Comparison of ENCODE assay signal across 9 cellular contexts in genomic region chr11:63491614-63492372, GRCh38. TPM values are rescaled to one million over a fixed set of nuclear protein-coding genes. Genes with fewer than 3 reads are reported as not detected.
DNase-seq lines count a peak whose midpoint lies in the region; ATAC-seq, FAIRE-seq and TF ChIP-seq lines count a peak whose summit lies in the region.
"Had no signal": no experiment of that assay in that cellular context is flagged by ENCODE, and none has a peak within 500 bp of the region (broad histone marks: within the 10 kb centered on the region; RNA-seq: fewer than 3 reads in every experiment).

No MANE protein-coding gene starts in this region.

- POLR2A ChIA-PET in activated CD4-positive, alpha-beta T cell treated with anti-CD3 and anti-CD28 coated beads for 36 hours (lab: Charles Lee) = interaction anchor here (0.6 kb wide), 1 partner anchor 147 kb away, joined by 4 read pairs; no protein-coding TSS in a partner anchor

- WGBS in suprapubic skin = 50% methylated on average over 11 of the region's 11 CpGs

- FAIRE-seq in GM12892 (lab: Jason Lieb, UNC) = no peak

- H3K9ac ChIP-seq in adipocyte (ENCODE audit: low read length) = peak overlapping the region; percentile 92

- H3K9me3 Mint-ChIP-seq in activated CD4-positive, alpha-beta T cell treated with anti-CD3 and anti-CD28 coated beads for 36 hours (ENCODE audit: low read depth) = no peaks in the 10 kb centered on the region

- intact Hi-C loops in activated CD4-positive, alpha-beta T cell treated with anti-CD3 and anti-CD28 coated beads for 36 hours (cut with DNase I, micrococcal nuclease) = no loop called here

- H3K27ac Mint-ChIP-seq in activated CD4-positive, alpha-beta T cell treated with anti-CD3 and anti-CD28 coated beads for 36 hours = no peak overlapping the region

- H3K4me3 ChIP-seq in adipocyte (ENCODE audit: low read length) (peak overlapping the region; percentile 85), suprapubic skin (peak overlapping the region; percentile 59)

- peaks cover 22% of the 10 kb centered on the region for H3K27me3 Mint-ChIP-seq in activated CD4-positive, alpha-beta T cell treated with anti-CD3 and anti-CD28 coated beads for 36 hours

- no peaks in the 10 kb centered on the region for H3K36me3 ChIP-seq in adipocyte (ENCODE audit: control insufficient read depth, insufficient read depth, low read length, severe bottlenecking)
- no peaks in the 10 kb centered on the region for H3K36me3 ChIP-seq in suprapubic skin

- CTCF ChIA-PET in activated CD4-positive, alpha-beta T cell treated with anti-CD3 and anti-CD28 coated beads for 36 hours (lab: Charles Lee) = interaction anchor here (0.9 to 1.1 kb wide), 2 partner anchors 11 to 244 kb away, joined by 3 to 4 read pairs; no protein-coding TSS in a partner anchor

- peak overlapping the region; percentile 62 for H3K4me3 Mint-ChIP-seq in activated CD4-positive, alpha-beta T cell treated with anti-CD3 and anti-CD28 coated beads for 36 hours

- H3K4me1 ChIP-seq in adipocyte (ENCODE audit: control insufficient read depth, insufficient read depth, low read length) = peaks cover 30% of the 10 kb centered on the region
- H3K4me1 ChIP-seq in suprapubic skin = peaks cover 31% of the 10 kb centered on the region

- no peaks in the 10 kb centered on the region for H3K36me3 Mint-ChIP-seq in activated CD4-positive, alpha-beta T cell treated with anti-CD3 and anti-CD28 coated beads for 36 hours (ENCODE audit: low read depth)

- no peak for TF ChIP-seq EP300 in suprapubic skin (IDR thresholded peaks at IDR 0.05)

- H3K27me3 ChIP-seq in adipocyte (replicated peaks; ENCODE audit: control insufficient read depth, insufficient read depth, low read length) (no peaks in the 10 kb centered on the region), suprapubic skin (no peaks in the 10 kb centered on the region)

- peaks cover 7% of the 10 kb centered on the region for H3K9me3 ChIP-seq in adipocyte (ENCODE audit: control insufficient read depth, low read length)
- no peaks in the 10 kb centered on the region for H3K9me3 ChIP-seq in suprapubic skin

- no peak for DNase-seq in activated CD4-positive, alpha-beta T cell treated with anti-CD3 and anti-CD28 coated beads for 36 hours
- DNase-seq in activated CD4-positive, alpha-beta T cell treated with anti-CD3 and anti-CD28 coated beads, Interleukin-2, amount 50 U/mL, for 4 hours = no peak
- DNase-seq in adipocyte (ENCODE audit: low read depth) = no peak
- no peak for DNase-seq in left lobe of liver (ENCODE audit: low spot score)
- no peak for DNase-seq in suprapubic skin (ENCODE audit: low spot score in 2 of 2)
- no peak for DNase-seq in GM12892 (ENCODE audit: insufficient read length)
- DNase-seq in NCI-H1694 (lab: John Stamatoyannopoulos, UW) = no peak
- DNase-seq: NCI-H69 had no signal

- ATAC-seq in activated CD4-positive, alpha-beta T cell treated with anti-CD3 and anti-CD28 coated beads for 36 hours = peak; percentile 60
- ATAC-seq in left lobe of liver (peak; percentile 53), GM21381 (IDR thresholded peaks at IDR 0.05; ENCODE audit: unreplicated experiment) (no peak)

- TF ChIP-seq POLR2A in suprapubic skin (IDR thresholded peaks at IDR 0.05) (no peak), GM12892 (IDR thresholded peaks at IDR 0.05; ENCODE audit: low read depth, low read length) (no peak)

- TF ChIP-seq CTCF in suprapubic skin (IDR thresholded peaks at IDR 0.05) = no peak

- H3K27ac ChIP-seq in suprapubic skin = no peak overlapping the region

- peaks cover 11% of the 10 kb centered on the region for H3K4me1 Mint-ChIP-seq in activated CD4-positive, alpha-beta T cell treated with anti-CD3 and anti-CD28 coated beads for 36 hours

RNA-seq across cellular contexts. Expression of gene PLAAT5, which starts 0.8 kb away (rescaled TPM):
- total RNA-seq in activated CD4-positive, alpha-beta T cell treated with anti-CD3 and anti-CD28 coated beads for 36 hours = under 1 TPM in 1 of 2 experiments, not detected in 1; 0.07 TPM
- total RNA-seq in left lobe of liver (not detected), suprapubic skin (1 to 10 TPM in 3 of 4 donors, under 1 TPM in 1; 0.38 to 9.9 (median 2.4) TPM)
- not detected for polyA plus RNA-seq in GM12892 (2012; ENCODE audit: missing spikeins)

RNA-seq across cellular contexts. Expression of gene LGALS12, which starts 14.1 kb away (rescaled TPM):
- total RNA-seq in activated CD4-positive, alpha-beta T cell treated with anti-CD3 and anti-CD28 coated beads for 36 hours = not detected
- total RNA-seq in left lobe of liver (not detected), suprapubic skin (1 to 10 TPM in 2 of 4 donors, under 1 TPM in 1, not detected in 1; 0.76 to 6.3 (median 2.3) TPM)
- 0.15 TPM for polyA plus RNA-seq in GM12892 (2012; ENCODE audit: missing spikeins)

RNA-seq across cellular contexts. Expression of gene PLAAT4, which starts 44.8 kb away (rescaled TPM):
- 10 to 100 TPM; 16.8 to 18.7 TPM for total RNA-seq in activated CD4-positive, alpha-beta T cell treated with anti-CD3 and anti-CD28 coated beads for 36 hours
- total RNA-seq in left lobe of liver = 47.6 TPM
- total RNA-seq in suprapubic skin = 10 to 100 TPM in 1 of 4 donors, 1 to 10 TPM in 2, not detected in 1; 3.3 to 14.1 (median 4.6) TPM
- polyA plus RNA-seq in GM12892 (2012; ENCODE audit: missing spikeins) = 28.0 TPM
